8 cellular contexts compared by ENCODE assay signal in the genomic region with DNA sequence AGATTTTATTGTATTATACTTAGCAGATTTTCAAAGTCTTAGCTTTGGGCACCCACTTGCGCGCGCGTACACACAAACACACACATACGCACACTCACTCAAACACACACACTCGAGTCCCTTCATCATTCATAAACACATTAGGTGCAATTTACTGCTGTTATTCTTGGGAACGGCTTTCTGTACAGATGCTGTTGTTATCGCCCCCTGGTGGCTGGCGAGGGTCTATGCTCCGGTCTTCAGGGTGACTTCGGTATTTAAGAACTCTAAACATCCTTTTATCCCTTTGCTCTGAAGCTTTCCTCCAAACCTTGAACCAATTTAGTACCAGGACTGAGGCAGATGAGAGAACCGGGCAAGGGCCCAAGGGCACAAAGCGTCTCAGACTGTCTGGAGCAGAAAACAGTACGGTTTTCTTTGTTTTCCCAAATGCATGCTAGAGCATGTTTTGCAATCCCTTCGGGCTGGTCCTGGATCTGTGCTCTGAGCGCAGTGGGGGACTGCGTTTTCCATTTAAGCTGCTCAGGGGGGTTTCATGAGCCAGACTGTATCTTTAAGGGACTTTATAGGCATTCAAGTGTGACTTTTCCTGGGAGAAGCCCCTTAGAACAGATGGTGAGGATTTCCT. TPM values are rescaled to one million over a fixed set of nuclear protein-coding genes. Genes with fewer than 3 reads are reported as not detected.
DNase-seq lines count a peak whose midpoint lies in the region; ATAC-seq, FAIRE-seq and TF ChIP-seq lines count a peak whose summit lies in the region.

No MANE protein-coding gene starts in this region.

- DNase-seq in activated gamma-delta T cell treated with Interleukin-2 at 50 U/mL for 16 hours (peak; percentile 26), activated gamma-delta T cell (lab: John Stamatoyannopoulos, UW) (no peak), NCI-H1694 treated with DMSO at 0.1 percent for 48 hours (lab: John Stamatoyannopoulos, UW) (peak; percentile 58), UCSD-AML1 (lab: John Stamatoyannopoulos, UW; ENCODE audit: unreplicated experiment) (peak; percentile 57), choroid plexus epithelial cell (ENCODE audit: low read depth) (peak; percentile 88), HepG2 (ENCODE audit: low spot score) (peak; percentile 44)
- DNase-seq in stimulated activated CD4-positive, alpha-beta T cell treated with anti-CD3 and anti-CD28 coated beads, Interleukin-4, amount 100 ng/mL, for 4 hours: peak; percentile 15 to 38

- CTCF ChIA-PET in HepG2 (lab: Yijun Ruan, JAX; ENCODE audit: low intra/inter-chr PET ratio, low total read pairs): interaction anchor here (0.6 to 1.9 kb wide), 4 partner anchors 312 to 623 kb away, joined by 3 to 15 read pairs (median 6); no protein-coding TSS in a partner anchor

- H3K27ac ChIP-seq in HepG2 (ENCODE audit: extremely low read length, insufficient read depth, low read length): no peak overlapping the region

- TF ChIP-seq CTCF in choroid plexus epithelial cell (conservative IDR thresholded peaks at IDR 0.05; ENCODE audit: low read depth, low read length): peak; percentile 95
- TF ChIP-seq CTCF in HepG2 (CRISPR knock-in tag; IDR thresholded peaks at IDR 0.05): peak; percentile 78

- H2AFZ ChIP-seq in HepG2 (ENCODE audit: low read length): no peak overlapping the region

- H4K20me1 ChIP-seq in HepG2 (ENCODE audit: insufficient read depth, low read length): no peaks in the 10 kb centered on the region

- peaks cover 2 to 28% of the 10 kb centered on the region in 2 experiments; a peak in 3 of 5 replicates for H3K27me3 ChIP-seq in HepG2 (ENCODE audit: control insufficient read depth in 1 of 2, insufficient read depth in 2 of 2, low read length in 2 of 2)

- no peak for TF ChIP-seq RAD21 in HepG2 (CRISPR knock-in tag; IDR thresholded peaks at IDR 0.05)

- no TSS peak for BruUV-seq in HepG2 (replicated peaks; lab: Mats Ljungman, UMichigan)

- in situ Hi-C loops in HepG2 (cut with HindIII; ENCODE audit: extremely low pct_ligation_motif_present, low pct_unique_long_range_greater_than_20kb): loop anchor here (5.0 to 10.0 kb wide), 2 partner anchors 315 to 628 kb away; no protein-coding TSS in a partner anchor

- POLR2A ChIA-PET in HepG2 (lab: Yijun Ruan, JAX): no interaction called here

- no peak overlapping the region for H3K9ac ChIP-seq in HepG2 (ENCODE audit: insufficient read depth, low read depth, low read length)

- intact Hi-C loops in HepG2 (cut with micrococcal nuclease; ENCODE audit: unreplicated experiment): loop anchor here (1.0 kb wide), 1 partner anchor 623 kb away; no protein-coding TSS in a partner anchor

- H3K79me2 ChIP-seq in HepG2 (ENCODE audit: insufficient read depth, low read length): no peaks in the 10 kb centered on the region

- ATAC-seq in HG02571 (IDR thresholded peaks at IDR 0.05; ENCODE audit: unreplicated experiment): peak; percentile 81
- peak; percentile 84 for ATAC-seq in HepG2

- H3K9me3 ChIP-seq in HepG2 (ENCODE audit: low read length): no peaks in the 10 kb centered on the region

- peak; percentile 70 for FAIRE-seq in HepG2 (lab: Jason Lieb, UNC)

- no peak overlapping the region for H3K4me2 ChIP-seq in HepG2 (ENCODE audit: low read depth, low read length)

- H3K4me1 ChIP-seq in HepG2 (ENCODE audit: insufficient read depth, low read length): no peaks in the 10 kb centered on the region

- no peaks in the 10 kb centered on the region for H3K36me3 ChIP-seq in HepG2 (replicated peaks in 1 of 2; ENCODE audit: control insufficient read depth in 1 of 2, insufficient read depth in 2 of 2, low read length in 2 of 2)

- no peak for TF ChIP-seq POLR2A in HepG2 (IDR thresholded peaks at IDR 0.05; ENCODE audit: insufficient read depth in 1 of 2, low read depth in 2 of 2, low read length in 2 of 2)

- H3K4me3 ChIP-seq in choroid plexus epithelial cell (ENCODE audit: low read depth, low read length) (no peak overlapping the region), HepG2 (replicated peaks in 1 of 3; ENCODE audit: insufficient read depth in 1 of 3, low read depth in 2 of 3, low read length in 3 of 3) (no peak overlapping the region)

- WGBS in HepG2 (ENCODE audit: low lambda C conversion rate): 7% methylated on average over 15 of the region's 17 CpGs

- no peak for TF ChIP-seq EP300 in HepG2 (IDR thresholded peaks at IDR 0.05; ENCODE audit: low read depth in 2 of 2, low read length in 2 of 2)
- no peak for TF ChIP-seq EP300 in HepG2 (CRISPR knock-in tag; IDR thresholded peaks at IDR 0.05; ENCODE audit: borderline replicate concordance)

TF ChIP-seq in HepG2, 621 proteins besides CTCF, POLR2A, EP300 and RAD21 (continues in another document):
- TF ChIP-seq SMC3 (IDR thresholded peaks at IDR 0.05; ENCODE audit: low read length) (peak; percentile 80), ZBTB26 (CRISPR knock-in tag; IDR thresholded peaks at IDR 0.05; ENCODE audit: borderline replicate concordance) (no peak), HOXA5 (CRISPR knock-in tag; IDR thresholded peaks at IDR 0.05) (no peak), SP1 (IDR thresholded peaks at IDR 0.05) (no peak), SP1 (CRISPR knock-in tag; IDR thresholded peaks at IDR 0.05) (no peak), FOXO1 (CRISPR knock-in tag; IDR thresholded peaks at IDR 0.05) (no peak), XRCC5 (optimal IDR thresholded peaks at IDR 0.05; ENCODE audit: low read length) (peak; percentile 66), ASH2L (IDR thresholded peaks at IDR 0.05; ENCODE audit: insufficient read length, low read depth, low read length) (no peak), STAG1 (CRISPR knock-in tag; IDR thresholded peaks at IDR 0.05) (peak; percentile 69)
- TF ChIP-seq, protein P1, sequence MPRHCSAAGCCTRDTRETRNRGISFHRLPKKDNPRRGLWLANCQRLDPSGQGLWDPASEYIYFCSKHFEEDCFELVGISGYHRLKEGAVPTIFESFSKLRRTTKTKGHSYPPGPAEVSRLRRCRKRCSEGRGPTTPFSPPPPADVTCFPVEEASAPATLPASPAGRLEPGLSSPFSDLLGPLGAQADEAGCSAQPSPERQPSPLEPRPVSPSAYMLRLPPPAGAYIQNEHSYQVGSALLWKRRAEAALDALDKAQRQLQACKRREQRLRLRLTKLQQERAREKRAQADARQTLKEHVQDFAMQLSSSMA (CRISPR knock-in tag; IDR thresholded peaks at IDR 0.05): no peak
- TF ChIP-seq, protein P2, sequence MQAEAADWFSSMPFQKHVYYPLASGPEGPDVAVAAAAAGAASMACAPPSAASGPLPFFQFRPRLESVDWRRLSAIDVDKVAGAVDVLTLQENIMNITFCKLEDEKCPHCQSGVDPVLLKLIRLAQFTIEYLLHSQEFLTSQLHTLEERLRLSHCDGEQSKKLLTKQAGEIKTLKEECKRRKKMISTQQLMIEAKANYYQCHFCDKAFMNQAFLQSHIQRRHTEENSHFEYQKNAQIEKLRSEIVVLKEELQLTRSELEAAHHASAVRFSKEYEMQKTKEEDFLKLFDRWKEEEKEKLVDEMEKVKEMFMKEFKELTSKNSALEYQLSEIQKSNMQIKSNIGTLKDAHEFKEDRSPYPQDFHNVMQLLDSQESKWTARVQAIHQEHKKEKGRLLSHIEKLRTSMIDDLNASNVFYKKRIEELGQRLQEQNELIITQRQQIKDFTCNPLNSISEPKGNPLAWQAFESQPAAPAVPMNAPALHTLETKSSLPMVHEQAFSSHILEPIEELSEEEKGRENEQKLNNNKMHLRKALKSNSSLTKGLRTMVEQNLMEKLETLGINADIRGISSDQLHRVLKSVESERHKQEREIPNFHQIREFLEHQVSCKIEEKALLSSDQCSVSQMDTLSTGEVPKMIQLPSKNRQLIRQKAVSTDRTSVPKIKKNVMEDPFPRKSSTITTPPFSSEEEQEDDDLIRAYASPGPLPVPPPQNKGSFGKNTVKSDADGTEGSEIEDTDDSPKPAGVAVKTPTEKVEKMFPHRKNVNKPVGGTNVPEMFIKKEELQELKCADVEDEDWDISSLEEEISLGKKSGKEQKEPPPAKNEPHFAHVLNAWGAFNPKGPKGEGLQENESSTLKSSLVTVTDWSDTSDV (CRISPR knock-in tag; IDR thresholded peaks at IDR 0.05): no peak

RNA-seq across cellular contexts. Expression of gene SLIT3, which starts 1.7 kb away (rescaled TPM):
- total RNA-seq in HepG2 (2016; rRNA removed; fragmentation: Illumina TruSeq; extraction: Trizol): not detected in 2 replicates
- total RNA-seq in HepG2 (2016; cell fraction: cytosol; rRNA removed; fragmentation: Illumina TruSeq; extraction: Trizol; ENCODE audit: low read depth): not detected in 2 replicates
- not detected in 2 replicates for total RNA-seq in HepG2 (2016; cell fraction: insoluble cytoplasmic fraction; rRNA removed; fragmentation: Illumina TruSeq; extraction: Trizol)
- not detected in 2 replicates for total RNA-seq in HepG2 (2016; cell fraction: membrane; rRNA removed; fragmentation: Illumina TruSeq; extraction: Trizol)
- total RNA-seq in HepG2 (2016; cell fraction: nucleus; rRNA removed; fragmentation: Illumina TruSeq; extraction: Trizol): not detected in 2 replicates
- polyA plus RNA-seq in HepG2 (2011; rRNA removed): 0.04 TPM in 1 of 2 replicates, not detected in the other
- 0.01 and 0.08 TPM in 2 replicates for polyA plus RNA-seq in HepG2 (2011; cell fraction: cytosol; rRNA removed)
- 0.29 and 0.50 TPM in 2 replicates for polyA plus RNA-seq in HepG2 (2011; cell fraction: nucleus; rRNA removed)
- not detected in 2 replicates for polyA plus RNA-seq in HepG2 (2012)
- polyA plus RNA-seq in HepG2 (2016; cell fraction: cytosol; fragmentation: Illumina TruSeq; extraction: Trizol; ENCODE audit: low read depth): 0.01 TPM in 1 of 2 replicates, not detected in the other
- not detected in 2 replicates for polyA plus RNA-seq in HepG2 (2016; cell fraction: insoluble cytoplasmic fraction; fragmentation: Illumina TruSeq; extraction: Trizol; ENCODE audit: low read depth)
- not detected in 2 replicates for polyA plus RNA-seq in HepG2 (2016; cell fraction: membrane; fragmentation: Illumina TruSeq; extraction: Trizol; ENCODE audit: low read depth)
- polyA plus RNA-seq in HepG2 (2016; cell fraction: nucleus; fragmentation: Illumina TruSeq; extraction: Trizol; ENCODE audit: insufficient read depth, low read depth): not detected in 2 replicates
- 0.07 TPM in 1 of 2 replicates, not detected in the other for polyA minus RNA-seq in HepG2 (2011; rRNA and poly(A)+ RNA removed; ENCODE audit: low replicate concordance)
- not detected in 2 replicates for polyA minus RNA-seq in HepG2 (2011; cell fraction: cytosol; rRNA and poly(A)+ RNA removed)
- polyA minus RNA-seq in HepG2 (2011; cell fraction: nucleus; rRNA and poly(A)+ RNA removed): not detected in 2 replicates
